In genomic region chr2:101038455-101039255, GRCh38 we compare ENCODE assay signal across 8 cellular contexts. TPM values are rescaled to one million over a fixed set of nuclear protein-coding genes. Genes with fewer than 3 reads are reported as not detected.
DNase-seq lines count a peak whose midpoint lies in the region; ATAC-seq and TF ChIP-seq lines count a peak whose summit lies in the region.

No MANE protein-coding gene starts in this region.

- TF ChIP-seq CTCF in HFF-Myc (IDR thresholded peaks at IDR 0.05; ENCODE audit: low read depth, low read length, missing control alignments) (peak; percentile 60), kidney epithelial cell (IDR thresholded peaks at IDR 0.05; ENCODE audit: insufficient read depth, low read length, poor library complexity, severe bottlenecking) (peak; percentile 61)

- DNase-seq in COLO668 (lab: John Stamatoyannopoulos, UW; ENCODE audit: unreplicated experiment) (peak; percentile 36), HFF-Myc (ENCODE audit: extremely low read depth, low read depth) (no peak), UCSD-AML1 (lab: John Stamatoyannopoulos, UW; ENCODE audit: unreplicated experiment) (peak; percentile 56), kidney epithelial cell (ENCODE audit: low read depth) (no peak), anterior cingulate cortex (lab: John Stamatoyannopoulos, UW) (no peak), mesenteric fat pad (ENCODE audit: low spot score) (no peak)

- peaks cover 2% of the 10 kb centered on the region for H3K36me3 ChIP-seq in kidney epithelial cell (ENCODE audit: control insufficient read depth, insufficient read depth, low read length)

- ATAC-seq in HG03108 (IDR thresholded peaks at IDR 0.05; ENCODE audit: unreplicated experiment) (no peak), GM21515 (IDR thresholded peaks at IDR 0.05; ENCODE audit: unreplicated experiment) (no peak)

- H3K4me3 ChIP-seq in HFF-Myc (replicated peaks; ENCODE audit: low read depth, low read length) (no peak overlapping the region), kidney epithelial cell (ENCODE audit: low read depth, low read length) (no peak overlapping the region)

- H3K27me3 ChIP-seq in kidney epithelial cell (ENCODE audit: control insufficient read depth, insufficient read depth, low read length): no peaks in the 10 kb centered on the region

RNA-seq across cellular contexts. Expression of gene RPL31, which starts 36.6 kb away (rescaled TPM):
- total RNA-seq in kidney epithelial cell: 1,225 and 1,472 TPM in 2 replicates
- 1,076 TPM for total RNA-seq in mesenteric fat pad

Comparison
In these comparisons a context has a peak if more than half of its experiments do, and no peak if none do; other contexts are left out.
1. DNase-seq: peak in COLO668 (single experiment) and UCSD-AML1 (single experiment); none in HFF-Myc (single experiment), kidney epithelial cell (single experiment), anterior cingulate cortex (0 of 58) and mesenteric fat pad (single experiment).